10 cellular contexts compared by ENCODE assay signal in the genomic region with DNA sequence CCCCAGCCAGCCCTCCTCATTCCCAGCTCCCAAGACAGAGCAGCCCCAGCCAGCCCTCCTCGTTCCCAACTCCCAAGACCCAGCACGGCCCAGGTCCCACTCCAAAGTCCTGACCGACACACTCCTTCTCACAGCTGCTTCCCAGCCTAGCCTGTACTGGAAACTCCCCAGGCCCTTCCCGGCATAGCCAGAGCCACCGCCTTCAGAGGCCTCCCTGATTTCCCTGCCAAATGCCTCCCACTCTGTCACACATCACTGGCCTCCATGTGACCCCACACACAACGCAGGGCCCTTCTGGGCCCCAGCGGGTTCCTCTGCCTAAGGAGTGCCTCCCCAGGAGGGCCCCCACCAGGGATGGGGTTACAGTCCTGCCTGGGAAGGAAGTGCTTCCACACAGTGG. TPM values are rescaled to one million over a fixed set of nuclear protein-coding genes. Genes with fewer than 3 reads are reported as not detected.
DNase-seq lines count a peak whose midpoint lies in the region; ATAC-seq and TF ChIP-seq lines count a peak whose summit lies in the region.
"Had no signal": no experiment of that assay in that cellular context is flagged by ENCODE, and none has a peak within 500 bp of the region (broad histone marks: within the 10 kb centered on the region; RNA-seq: fewer than 3 reads in every experiment).

No MANE protein-coding gene starts in this region.

- H3K23ac ChIP-seq in trophoblast cell (ENCODE audit: low read length) = no peak overlapping the region

- no peak overlapping the region for H4K12ac ChIP-seq in trophoblast cell (ENCODE audit: low read depth, low read length)

- H3K9me2 ChIP-seq in DOHH2 (replicated peaks; ENCODE audit: control insufficient read depth, low read length) = no peaks in the 10 kb centered on the region

- H3K4ac ChIP-seq in trophoblast cell (ENCODE audit: low read depth, low read length) = peak overlapping the region; percentile 35

- peaks cover 9% of the 10 kb centered on the region for H3K79me1 ChIP-seq in trophoblast cell (ENCODE audit: low read length)

- no peaks in the 10 kb centered on the region for H3K9me3 ChIP-seq in DOHH2 (ENCODE audit: control insufficient read depth, insufficient read depth, low read length)
- H3K9me3 ChIP-seq in trophoblast cell (ENCODE audit: insufficient read depth, low read depth, low read length) = peaks cover 4% of the 10 kb centered on the region

- H3F3A ChIP-seq in DOHH2 (ENCODE audit: control insufficient read depth, insufficient read depth) = no peaks in the 10 kb centered on the region

- H3K79me2 ChIP-seq in DOHH2 (ENCODE audit: control insufficient read depth, low read length) (peaks cover 75% of the 10 kb centered on the region), trophoblast cell (ENCODE audit: control insufficient read depth, insufficient read depth, low read length, poor library complexity) (peaks cover 25% of the 10 kb centered on the region)

- TF ChIP-seq CTCF in DOHH2 (IDR thresholded peaks at IDR 0.05; ENCODE audit: low read depth, low read length, poor library complexity, severe bottlenecking) (no peak), RWPE1 (conservative IDR thresholded peaks at IDR 0.05; ENCODE audit: low read depth) (no peak), epithelial cell of proximal tubule (conservative IDR thresholded peaks at IDR 0.05; ENCODE audit: low read depth, low read length) (no peak)

- H4K91ac ChIP-seq in trophoblast cell (ENCODE audit: low read depth, low read length) = no peak overlapping the region

- H3K4me3 ChIP-seq in DOHH2 (ENCODE audit: low read length) (peak overlapping the region; percentile 4), epithelial cell of proximal tubule (ENCODE audit: low read depth, low read length) (peak overlapping the region; percentile 38), trophoblast cell (ENCODE audit: low read depth, low read length) (no peak overlapping the region)
- H3K4me3 ChIP-seq: lung had no signal

- H3K4me1 ChIP-seq in DOHH2 (ENCODE audit: control insufficient read depth, low read length) (peaks cover 30% of the 10 kb centered on the region), trophoblast cell (ENCODE audit: control insufficient read depth in 1 of 2, insufficient read depth in 2 of 2, low read length in 2 of 2) (peaks cover 13 to 20% of the 10 kb centered on the region in 2 experiments)

- H2BK12ac ChIP-seq in trophoblast cell (ENCODE audit: low read length) = no peak overlapping the region

- peaks cover 25% of the 10 kb centered on the region for H4K20me1 ChIP-seq in DOHH2 (ENCODE audit: control insufficient read depth, insufficient read depth, low read depth, low read length)

- no peak overlapping the region for H3K18ac ChIP-seq in trophoblast cell (ENCODE audit: low read length)

- no peak overlapping the region for H3K14ac ChIP-seq in trophoblast cell (ENCODE audit: low read length)

- H3K9ac ChIP-seq in trophoblast cell (ENCODE audit: low read length) = no peak overlapping the region

- H2BK120ac ChIP-seq in trophoblast cell (ENCODE audit: insufficient read depth, low read length, poor library complexity) = no peak overlapping the region

- H4K8ac ChIP-seq in trophoblast cell (ENCODE audit: low read depth, low read length) = no peak overlapping the region

- POLR2A ChIA-PET in RWPE1 (lab: Yijun Ruan, JAX; ENCODE audit: low non-redundant PET) = no interaction called here

- H2AFZ ChIP-seq in trophoblast cell (ENCODE audit: insufficient read depth, low read length, poor library complexity) = no peak overlapping the region

- H3K4me2 ChIP-seq in DOHH2 (ENCODE audit: low read length) (peak overlapping the region; percentile 43; the same call in 1 of the 2 replicates), trophoblast cell (ENCODE audit: low read length) (no peak overlapping the region)

- DNase-seq in RWPE1 (ENCODE audit: low spot score) (no peak), epithelial cell of proximal tubule (ENCODE audit: low read depth) (no peak), trophoblast cell (no peak), NOMO-1 treated with dmso at 0.1 percent for 144 hours (lab: John Stamatoyannopoulos, UW; ENCODE audit: unreplicated experiment) (no peak), DMS153 treated with DMSO at 0.1 percent for 48 hours (lab: John Stamatoyannopoulos, UW; ENCODE audit: unreplicated experiment) (no peak)
- DNase-seq: NCI-H1436 treated with DMSO at 0.1 percent for 48 hours; stimulated activated CD4-positive, alpha-beta T cell treated with anti-CD3 and anti-CD28 coated beads, Interleukin-4, amount 100 ng/mL, for 4 hours had no signal

- no peak overlapping the region for H2AK5ac ChIP-seq in trophoblast cell (ENCODE audit: low read length)

- H3K36me3 ChIP-seq in DOHH2 (ENCODE audit: control insufficient read depth, low read length) (peaks cover 54% of the 10 kb centered on the region), trophoblast cell (ENCODE audit: control insufficient read depth in 1 of 2, insufficient read depth in 2 of 2, low read length in 2 of 2) (peaks cover 26 to 34% of the 10 kb centered on the region in 2 experiments)

- no peak overlapping the region for H2BK5ac ChIP-seq in trophoblast cell (ENCODE audit: low read depth, low read length, poor library complexity)

- no peak for ATAC-seq in activated CD4-positive, CD25-positive, alpha-beta regulatory T cell treated with anti-CD3 and anti-CD28 coated beads, Interleukin-2, amount 50 U/mL, for 24 hours

- H3K27me3 ChIP-seq in DOHH2 (ENCODE audit: control insufficient read depth, low read length) (no peaks in the 10 kb centered on the region), trophoblast cell (ENCODE audit: insufficient read depth, low read length) (no peaks in the 10 kb centered on the region)

- WGBS in trophoblast cell (ENCODE audit: extremely low coverage, insufficient coverage, insufficient read length) = no CpG with 5 or more reads among the region's 7 CpGs

- H3K27ac ChIP-seq in DOHH2 (ENCODE audit: low read depth, low read length) (no peak overlapping the region), RWPE1 (peak overlapping the region; percentile 81), trophoblast cell (ENCODE audit: low read depth, low read length) (no peak overlapping the region)

- CTCF ChIA-PET in RWPE1 (lab: Yijun Ruan, JAX) = interaction anchor here (0.9 kb wide), 1 partner anchor 8 kb away, joined by 3 read pairs; no protein-coding TSS in a partner anchor

RNA-seq across cellular contexts. Expression of gene UBE2J2, which starts 2.8 kb away (rescaled TPM):
- 49.3 and 84.1 TPM in 2 replicates for total RNA-seq in epithelial cell of proximal tubule
- 54.3 and 55.1 TPM in 2 replicates for polyA plus RNA-seq in trophoblast cell (2013)

RNA-seq across cellular contexts. Expression of gene SCNN1D, which starts 9.4 kb away (rescaled TPM):
- total RNA-seq in epithelial cell of proximal tubule = 0.14 and 1.5 TPM in 2 replicates
- 0.47 and 0.72 TPM in 2 replicates for polyA plus RNA-seq in trophoblast cell (2013)

RNA-seq across cellular contexts. Expression of gene C1QTNF12, which starts 24.3 kb away (rescaled TPM):
- total RNA-seq in epithelial cell of proximal tubule = 1.7 and 5.1 TPM in 2 replicates
- polyA plus RNA-seq in trophoblast cell (2013) = 2.4 and 3.2 TPM in 2 replicates

RNA-seq across cellular contexts. Expression of gene ACAP3, which starts 36.9 kb away (rescaled TPM):
- 21.8 and 29.1 TPM in 2 replicates for total RNA-seq in epithelial cell of proximal tubule
- 29.9 and 32.2 TPM in 2 replicates for polyA plus RNA-seq in trophoblast cell (2013)

RNA-seq across cellular contexts. Expression of gene PUSL1, which starts 37.6 kb away (rescaled TPM):
- 46.5 and 92.7 TPM in 2 replicates for total RNA-seq in epithelial cell of proximal tubule
- 29.8 and 34.5 TPM in 2 replicates for polyA plus RNA-seq in trophoblast cell (2013)
